In genomic region chr20:47540443-47541354, GRCh38 we compare ENCODE assay signal across 1 cellular context.
TF ChIP-seq lines count a peak whose summit lies in the region.

No MANE protein-coding gene starts in this region.

TF ChIP-seq in HepG2, 621 proteins besides CTCF, POLR2A, EP300 and RAD21 (continued from another document):
- TF ChIP-seq ZNF800 (CRISPR knock-in tag; IDR thresholded peaks at IDR 0.05), result no peak
- TF ChIP-seq FIP1L1 (IDR thresholded peaks at IDR 0.05; ENCODE audit: borderline replicate concordance, insufficient read depth, low read depth, low read length), result no peak
- peak; percentile 53; the same call in 1 of the 2 replicates for TF ChIP-seq ZNF362 (CRISPR knock-in tag; IDR thresholded peaks at IDR 0.05; ENCODE audit: borderline replicate concordance)
- no peak for TF ChIP-seq ZNF160 (CRISPR knock-in tag; IDR thresholded peaks at IDR 0.05)
- TF ChIP-seq HOMEZ (CRISPR knock-in tag; IDR thresholded peaks at IDR 0.05; ENCODE audit: low read depth), result peak; percentile 46; the same call in 1 of the 2 replicates
- TF ChIP-seq ZNF724P (CRISPR knock-in tag; IDR thresholded peaks at IDR 0.05; ENCODE audit: borderline replicate concordance), result no peak
- no peak for TF ChIP-seq AKAP8 (CRISPR knock-in tag; IDR thresholded peaks at IDR 0.05)
- TF ChIP-seq NKX3-1 (CRISPR knock-in tag; IDR thresholded peaks at IDR 0.05), result no peak
- TF ChIP-seq ZNF513 (CRISPR knock-in tag; conservative IDR thresholded peaks at IDR 0.05), result no peak
- TF ChIP-seq ZNF646 (CRISPR knock-in tag; IDR thresholded peaks at IDR 0.05), result peak; percentile 44; the same call in 1 of the 2 replicates
- peak; percentile 45; the same call in 1 of the 2 replicates for TF ChIP-seq FOSL2 (CRISPR knock-in tag; IDR thresholded peaks at IDR 0.05)
- peak; percentile 97 for TF ChIP-seq PCBP1 (IDR thresholded peaks at IDR 0.05; ENCODE audit: borderline replicate concordance, low read depth, low read length)
- no peak for TF ChIP-seq KLF12 (CRISPR knock-in tag; IDR thresholded peaks at IDR 0.05; ENCODE audit: borderline replicate concordance)
- TF ChIP-seq HNRNPK (IDR thresholded peaks at IDR 0.05; ENCODE audit: low read depth, low read length, poor library complexity, severe bottlenecking), result peak; percentile 100
